Comparison of ENCODE assay signal across 1 cellular context in the genomic region with DNA sequence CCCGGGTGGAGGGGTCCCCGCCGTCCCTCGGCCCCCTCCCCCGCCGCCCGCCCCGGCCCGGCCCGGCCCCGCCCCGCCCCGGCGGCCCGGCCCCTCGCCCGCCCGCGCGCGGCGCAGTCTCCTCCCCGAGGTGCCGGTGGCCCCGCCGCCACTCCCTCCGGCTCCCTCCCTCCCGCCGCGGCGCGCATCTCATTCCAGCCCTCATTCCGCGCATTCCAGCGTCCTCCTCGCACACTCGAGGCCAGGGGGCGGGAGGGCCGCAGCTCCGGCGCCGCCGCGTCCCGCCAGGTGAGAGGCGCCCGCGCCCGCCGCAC.
TF ChIP-seq lines count a peak whose summit lies in the region.

A gene (plus strand): TSS at position 204 of the 314 bp plus-strand sequence.

TF ChIP-seq in IMR-90, 13 proteins besides CTCF, POLR2A, EP300 and RAD21 (continued from another document):
- TF ChIP-seq, protein P1, sequence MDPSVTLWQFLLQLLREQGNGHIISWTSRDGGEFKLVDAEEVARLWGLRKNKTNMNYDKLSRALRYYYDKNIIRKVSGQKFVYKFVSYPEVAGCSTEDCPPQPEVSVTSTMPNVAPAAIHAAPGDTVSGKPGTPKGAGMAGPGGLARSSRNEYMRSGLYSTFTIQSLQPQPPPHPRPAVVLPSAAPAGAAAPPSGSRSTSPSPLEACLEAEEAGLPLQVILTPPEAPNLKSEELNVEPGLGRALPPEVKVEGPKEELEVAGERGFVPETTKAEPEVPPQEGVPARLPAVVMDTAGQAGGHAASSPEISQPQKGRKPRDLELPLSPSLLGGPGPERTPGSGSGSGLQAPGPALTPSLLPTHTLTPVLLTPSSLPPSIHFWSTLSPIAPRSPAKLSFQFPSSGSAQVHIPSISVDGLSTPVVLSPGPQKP (IDR thresholded peaks at IDR 0.05; ENCODE audit: borderline replicate concordance, low read depth, low read length) = no peak
- TF ChIP-seq BHLHE40 (IDR thresholded peaks at IDR 0.05; ENCODE audit: low read depth, low read length) = peak; percentile 28; the same call in 1 of the 2 replicates
